20 cellular contexts compared by ENCODE assay signal in genomic region chr2:108944601-108945241, GRCh38. TPM values are rescaled to one million over a fixed set of nuclear protein-coding genes. Genes with fewer than 3 reads are reported as not detected.
DNase-seq lines count a peak whose midpoint lies in the region; ATAC-seq and TF ChIP-seq lines count a peak whose summit lies in the region.
"Had no signal": no experiment of that assay in that cellular context is flagged by ENCODE, and none has a peak within 500 bp of the region (broad histone marks: within the 10 kb centered on the region; RNA-seq: fewer than 3 reads in every experiment).

No MANE protein-coding gene starts in this region.

- no peak for TF ChIP-seq POLR2A in heart left ventricle (IDR thresholded peaks at IDR 0.05)

- H3K4me1 ChIP-seq in heart left ventricle (peaks cover 0 to 18% (median 0%) of the 10 kb centered on the region in 12 donors), iPS DF 6.9 (ENCODE audit: control insufficient read depth, insufficient read depth, low read length) (no peaks in the 10 kb centered on the region; the same call in 1 of the 2 replicates)
- H3K4me1 ChIP-seq: HAP-1, SJSA1, stomach had no signal

- H3K27me3 ChIP-seq in heart left ventricle (no peaks in the 10 kb centered on the region), iPS DF 6.9 (ENCODE audit: control insufficient read depth, insufficient read depth, low read length) (no peaks in the 10 kb centered on the region)
- H3K27me3 ChIP-seq: cardiac muscle cell, SJSA1 had no signal

- peaks cover 0 to 21% (median 8%) of the 10 kb centered on the region in 12 donors for H3K9me3 ChIP-seq in heart left ventricle
- no peaks in the 10 kb centered on the region for H3K9me3 ChIP-seq in iPS DF 6.9 (ENCODE audit: control insufficient read depth, insufficient read depth, low read length)

- peaks cover 5% of the 10 kb centered on the region for H3K27me3 Mint-ChIP-seq in WTC11 (ENCODE audit: low read depth)
- H3K27me3 Mint-ChIP-seq in stimulated activated memory B cell treated with anti-CD40 and anti-IgM and Interleukin-4, amounts not matched to agents 10 μg/mL and 1 μg/mL and 100 μg/mL, for 72 hours = peaks cover 2% of the 10 kb centered on the region
- H3K27me3 Mint-ChIP-seq: activated CD4-positive, alpha-beta T cell treated with anti-CD3 and anti-CD28 coated beads, Interleukin-2, amount 10 ng/mL, durations not matched to agents 24 days and 14 days; activated naive CD8-positive, alpha-beta T cell had no signal

- WGBS in heart left ventricle, 4 donors = 61 to 68% (median 64%) methylated on average over 16 of the region's 16 CpGs
- WGBS in iPS DF 6.9 (ENCODE audit: insufficient coverage, insufficient read length) = no CpG with 5 or more reads among the region's 16 CpGs

- H3K9me3 Mint-ChIP-seq in WTC11 = peaks cover 30% of the 10 kb centered on the region
- H3K9me3 Mint-ChIP-seq in stimulated activated memory B cell treated with anti-CD40 and anti-IgM and Interleukin-4, amounts not matched to agents 10 μg/mL and 1 μg/mL and 100 μg/mL, for 72 hours = peaks cover 10% of the 10 kb centered on the region

- 0 out of 2 replicates have a peak, but pooled peaks cover 3% of the 10 kb centered on the region for H3K4me1 Mint-ChIP-seq in WTC11
- H3K4me1 Mint-ChIP-seq in stimulated activated memory B cell treated with anti-CD40 and anti-IgM and Interleukin-4, amounts not matched to agents 10 μg/mL and 1 μg/mL and 100 μg/mL, for 72 hours = no peaks in the 10 kb centered on the region
- H3K4me1 Mint-ChIP-seq: activated CD4-positive, alpha-beta T cell treated with anti-CD3 and anti-CD28 coated beads, Interleukin-2, amount 10 ng/mL, durations not matched to agents 24 days and 14 days; immature natural killer cell had no signal

- H3K4me3 Mint-ChIP-seq in WTC11 = no peak overlapping the region
- H3K4me3 Mint-ChIP-seq in stimulated activated memory B cell treated with anti-CD40 and anti-IgM and Interleukin-4, amounts not matched to agents 10 μg/mL and 1 μg/mL and 100 μg/mL, for 72 hours = no peak overlapping the region
- H3K4me3 Mint-ChIP-seq: activated CD4-positive, alpha-beta T cell treated with anti-CD3 and anti-CD28 coated beads, Interleukin-2, amount 10 ng/mL, durations not matched to agents 24 days and 14 days; activated naive CD8-positive, alpha-beta T cell; immature natural killer cell; nephron progenitor cell had no signal

- H3K4me3 ChIP-seq in heart left ventricle = no peak overlapping the region
- H3K4me3 ChIP-seq in iPS DF 6.9 (ENCODE audit: low read length) = no peak overlapping the region
- H3K4me3 ChIP-seq: cardiac muscle cell, HAP-1, SJSA1, stomach had no signal

- H3K36me3 ChIP-seq in heart left ventricle (no peaks in the 10 kb centered on the region), iPS DF 6.9 (ENCODE audit: control insufficient read depth, insufficient read depth, low read length) (no peaks in the 10 kb centered on the region)
- H3K36me3 ChIP-seq: cardiac muscle cell, HAP-1, SJSA1, stomach had no signal

- intact Hi-C loops in heart left ventricle (cut with DNase I) = no loop called here
- intact Hi-C loops in cardiac septum (cut with DNase I) = no loop called here

- peak overlapping the region in 1 of 12 donors; percentile 33 for H3K27ac ChIP-seq in heart left ventricle
- no peak overlapping the region for H3K27ac ChIP-seq in iPS DF 6.9 (ENCODE audit: low read length)
- H3K27ac ChIP-seq: cardiac muscle cell, SJSA1, stomach had no signal

- ATAC-seq in heart left ventricle = peak in 3 of 4 donors; percentile 3 to 12 (median 6)
- ATAC-seq in WTC11 = peak; percentile 97
- no peak for ATAC-seq in stimulated activated memory B cell treated with anti-CD40 and anti-IgM and Interleukin-4, amounts not matched to agents 10 μg/mL and 1 μg/mL and 100 μg/mL, for 72 hours
- no peak for ATAC-seq in HG03457 (IDR thresholded peaks at IDR 0.05; ENCODE audit: unreplicated experiment)
- ATAC-seq in HG03039 (IDR thresholded peaks at IDR 0.05; ENCODE audit: unreplicated experiment) = no peak

- CTCF ChIA-PET in WTC11 (lab: Charles Lee) = interaction anchor here (0.6 to 1.7 kb wide), 18 partner anchors 10 to 229 kb away, joined by 3 to 13 read pairs (median 4); no protein-coding TSS in a partner anchor

- H3K36me3 Mint-ChIP-seq in WTC11 = peaks cover 24% of the 10 kb centered on the region
- peaks cover 6% of the 10 kb centered on the region for H3K36me3 Mint-ChIP-seq in stimulated activated memory B cell treated with anti-CD40 and anti-IgM and Interleukin-4, amounts not matched to agents 10 μg/mL and 1 μg/mL and 100 μg/mL, for 72 hours

- H3K27ac Mint-ChIP-seq in WTC11 = no peak overlapping the region
- H3K27ac Mint-ChIP-seq in stimulated activated memory B cell treated with anti-CD40 and anti-IgM and Interleukin-4, amounts not matched to agents 10 μg/mL and 1 μg/mL and 100 μg/mL, for 72 hours = no peak overlapping the region
- H3K27ac Mint-ChIP-seq: activated CD4-positive, alpha-beta T cell treated with anti-CD3 and anti-CD28 coated beads, Interleukin-2, amount 10 ng/mL, durations not matched to agents 24 days and 14 days; activated naive CD8-positive, alpha-beta T cell; immature natural killer cell; nephron progenitor cell had no signal

- TF ChIP-seq CTCF in heart left ventricle (IDR thresholded peaks at IDR 0.05) (no peak), WTC11 (IDR thresholded peaks at IDR 0.05) (no peak)

- DNase-seq in heart left ventricle = no peak
- no peak for DNase-seq in cardiac septum (ENCODE audit: low spot score)
- DNase-seq in WTC11 (ENCODE audit: low spot score) = peak; percentile 58
- peak; percentile 16 for DNase-seq in iPS DF 6.9 (ENCODE audit: low read depth, low spot score)
- no peak for DNase-seq in effector CD8-positive, alpha-beta T cell (lab: John Stamatoyannopoulos, UW)
- DNase-seq: activated CD4-positive, alpha-beta T cell treated with anti-CD3 and anti-CD28 coated beads, Interleukin-2, amount 10 ng/mL, durations not matched to agents 24 days and 14 days; foreskin melanocyte; GDM1; immature natural killer cell; NCI-H2081 treated with DMSO at 0.1 percent for 48 hours; NCI-H526; nephron progenitor cell; stomach had no signal

- POLR2A ChIA-PET in WTC11 (lab: Charles Lee) = no interaction called here

TF ChIP-seq in WTC11, 78 proteins besides CTCF, POLR2A, EP300 and RAD21:
- TF ChIP-seq TEAD1 (CRISPR knock-in tag; IDR thresholded peaks at IDR 0.05) (0 out of 2 replicates have a peak, but pooled peaks have one; percentile 14), CBFB (CRISPR knock-in tag; IDR thresholded peaks at IDR 0.05; ENCODE audit: low read depth) (no peak)

RNA-seq across cellular contexts. Expression of gene EDAR, which starts 44.3 kb away (rescaled TPM):
- under 1 TPM in 2 of 9 donors, not detected in 7; 0.16 to 0.20 TPM for total RNA-seq in heart left ventricle
- under 1 TPM in 1 of 2 donors, not detected in 1; 0.01 TPM for polyA plus RNA-seq in heart left ventricle
- not detected for total RNA-seq in cardiac septum
- 0.05 TPM in 1 of 3 replicates, not detected in the others for total RNA-seq in WTC11 (2021)
- total RNA-seq: cardiac muscle cell, SJSA1 had no signal
- polyA plus RNA-seq: cardiac muscle cell, immature natural killer cell had no signal

Comparison
In these comparisons a context has a peak if more than half of its experiments do, and no peak if none do; other contexts are left out.
1. ATAC-seq: peak in heart left ventricle (3 of 4) and WTC11 (single experiment); none in stimulated activated memory B cell treated with anti-CD40 and anti-IgM and Interleukin-4, amounts not matched to agents 10 μg/mL and 1 μg/mL and 100 μg/mL, for 72 hours (single experiment), HG03457 (single experiment) and HG03039 (single experiment).
2. DNase-seq: peak in WTC11 (single experiment) and iPS DF 6.9 (single experiment); none in heart left ventricle (0 of 5), cardiac septum (single experiment) and effector CD8-positive, alpha-beta T cell (single experiment).